In genomic region chr21:43281661-43282357, GRCh38 we compare ENCODE assay signal across 19 cellular contexts.
A peak's percentile ranks its signal among the peaks of the same experiment; 100 is the strongest.
DNase-seq lines count a peak whose midpoint lies in the region; ATAC-seq, FAIRE-seq and TF ChIP-seq lines count a peak whose summit lies in the region.
"Had no signal": no experiment of that assay in that cellular context is flagged by ENCODE, and none has a peak within 500 bp of the region (broad histone marks: within the 10 kb centered on the region; RNA-seq: fewer than 3 reads in every experiment).

No MANE protein-coding gene starts in this region.

- H4K20me1 ChIP-seq in GM12878 (ENCODE audit: control insufficient read depth, insufficient read depth), result no peaks in the 10 kb centered on the region

- no peak for TF ChIP-seq EP300 in GM12878 (IDR thresholded peaks at IDR 0.05; ENCODE audit: borderline replicate concordance in 1 of 2, control insufficient read depth in 1 of 2, low read depth in 2 of 2, low read length in 2 of 2)

- RAD21 ChIA-PET in GM12878 (lab: Charles Lee; ENCODE audit: unreplicated experiment), result no interaction called here

- no peak overlapping the region for H3K27ac ChIP-seq in GM12878 (ENCODE audit: control insufficient read depth, insufficient read depth)
- no peak overlapping the region for H3K27ac ChIP-seq in kidney (ENCODE audit: low read depth in 2 of 2, low read length in 2 of 2)
- H3K27ac ChIP-seq: 22Rv1 had no signal

- H3K9me3 ChIP-seq in GM12878 (replicated peaks; ENCODE audit: control insufficient read depth, insufficient read depth, low read length), result no peaks in the 10 kb centered on the region
- no peaks in the 10 kb centered on the region for H3K9me3 ChIP-seq in kidney (ENCODE audit: control insufficient read depth in 1 of 2, low read length in 2 of 2)

- peak overlapping the region; percentile 4 for H3K4me3 Mint-ChIP-seq in activated CD8-positive, alpha-beta memory T cell treated with anti-CD3 and anti-CD28 coated beads, Interleukin-2, amount 10 ng/mL, durations not matched to agents 7 days and 5 days
- peak overlapping the region; percentile 25 for H3K4me3 Mint-ChIP-seq in stimulated activated effector memory CD8-positive, alpha-beta T cell treated with anti-CD3 and anti-CD28 coated beads, Interleukin-12 subunit alpha, Interleukin-12 subunit beta, amount 100 ng/mL, for 72 hours
- H3K4me3 Mint-ChIP-seq: B cell, HFFc6 had no signal

- H3K4me1 ChIP-seq in GM12878 (ENCODE audit: control insufficient read depth, insufficient read depth, low read length) (no peaks in the 10 kb centered on the region), kidney (ENCODE audit: control insufficient read depth in 1 of 2, insufficient read depth in 1 of 2, low read depth in 1 of 2, low read length in 2 of 2) (peaks cover 2 to 5% of the 10 kb centered on the region in 2 donors)

- intact Hi-C loops in GM12878 (cut with micrococcal nuclease; ENCODE audit: unreplicated experiment), result no loop called here
- intact Hi-C loops in kidney (cut with DNase I), result no loop called here

- H3K9ac ChIP-seq in GM12878 (ENCODE audit: control insufficient read depth, insufficient read depth, low read length) (no peak overlapping the region), kidney (ENCODE audit: low read length in 2 of 2) (no peak overlapping the region)

- FAIRE-seq in GM12878 (lab: Jason Lieb, UNC), result no peak
- no peak for FAIRE-seq in kidney (lab: Jason Lieb, UNC)
- FAIRE-seq: D721Med had no signal

- H3K4me1 Mint-ChIP-seq in activated CD8-positive, alpha-beta memory T cell treated with anti-CD3 and anti-CD28 coated beads, Interleukin-2, amount 10 ng/mL, durations not matched to agents 7 days and 5 days, result peaks cover 7% of the 10 kb centered on the region
- peaks cover 13% of the 10 kb centered on the region for H3K4me1 Mint-ChIP-seq in stimulated activated effector memory CD8-positive, alpha-beta T cell treated with anti-CD3 and anti-CD28 coated beads, Interleukin-12 subunit alpha, Interleukin-12 subunit beta, amount 100 ng/mL, for 72 hours
- H3K4me1 Mint-ChIP-seq: CD4-positive, alpha-beta memory T cell had no signal

- TF ChIP-seq CTCF in GM12878 (IDR thresholded peaks at IDR 0.05 in 2 of 3, conservative IDR thresholded peaks at IDR 0.05 in 1 of 3; ENCODE audit: control insufficient read depth in 2 of 3, extremely low read depth in 1 of 3, insufficient read depth in 1 of 3, low read depth in 3 of 3, low read length in 3 of 3) (no peak), kidney (IDR thresholded peaks at IDR 0.05; ENCODE audit: borderline replicate concordance, extremely low read depth, insufficient read depth) (no peak)

- H3K36me3 Mint-ChIP-seq in activated CD8-positive, alpha-beta memory T cell treated with anti-CD3 and anti-CD28 coated beads, Interleukin-2, amount 10 ng/mL, durations not matched to agents 7 days and 5 days, result no peaks in the 10 kb centered on the region
- H3K36me3 Mint-ChIP-seq in stimulated activated effector memory CD8-positive, alpha-beta T cell treated with anti-CD3 and anti-CD28 coated beads, Interleukin-12 subunit alpha, Interleukin-12 subunit beta, amount 100 ng/mL, for 72 hours, result no peaks in the 10 kb centered on the region
- H3K36me3 Mint-ChIP-seq: CD4-positive, alpha-beta memory T cell had no signal

- SMC1A ChIA-PET in GM12878 (lab: Charles Lee; ENCODE audit: uncharacterized antibody, unreplicated experiment), result no interaction called here

- TF ChIP-seq RAD21 in GM12878 (IDR thresholded peaks at IDR 0.05; ENCODE audit: insufficient read depth, low read depth, low read length), result no peak

- no peaks in the 10 kb centered on the region; a peak in 1 of 4 replicates for H3K27me3 ChIP-seq in GM12878 (replicated peaks in 1 of 2; ENCODE audit: control insufficient read depth in 2 of 2, insufficient read depth in 2 of 2, low read length in 1 of 2)

- H3K36me3 ChIP-seq in GM12878 (ENCODE audit: control insufficient read depth in 2 of 2, insufficient read depth in 2 of 2, low read length in 1 of 2) (no peaks in the 10 kb centered on the region), kidney (ENCODE audit: control insufficient read depth in 1 of 2, insufficient read depth in 2 of 2, low read length in 2 of 2) (no peaks in the 10 kb centered on the region)

- H3K4me3 ChIP-seq in GM12878, result no peak overlapping the region
- H3K4me3 ChIP-seq in kidney (ENCODE audit: low read length in 2 of 2), result no peak overlapping the region

- BruUV-seq in GM12878 (replicated peaks; lab: Mats Ljungman, UMichigan), result no TSS peak

- no peak for DNase-seq in activated CD8-positive, alpha-beta memory T cell treated with anti-CD3 and anti-CD28 coated beads, Interleukin-2, amount 10 ng/mL, durations not matched to agents 7 days and 5 days
- DNase-seq in activated CD8-positive, alpha-beta memory T cell treated with anti-CD3 and anti-CD28 coated beads, Interleukin-2, amount 50 U/mL, for 4 hours, result no peak
- no peak for DNase-seq in GM12878 (ENCODE audit: low read depth, low spot score)
- DNase-seq in kidney, result peak; percentile 74
- no peak for DNase-seq in stimulated activated effector memory CD8-positive, alpha-beta T cell treated with anti-CD3 and anti-CD28 coated beads, Interleukin-12 subunit alpha, Interleukin-12 subunit beta, amount 100 ng/mL, for 72 hours (ENCODE audit: low spot score in 2 of 2)
- DNase-seq in foreskin melanocyte, result no peak
- DNase-seq in kidney tubule cell (ENCODE audit: low spot score), result no peak
- DNase-seq: CD4-positive, alpha-beta memory T cell; DMS79 treated with DMSO at 0.1 percent for 48 hours; HFFc6; KG1; NCI-H1048; NCI-H146; NCI-H2081; PC-3 had no signal

- no peak for TF ChIP-seq POLR2A in GM12878 (IDR thresholded peaks at IDR 0.05; ENCODE audit: low read depth, low read length)

- in situ Hi-C loops in GM12878 (cut with MboI), result no loop called here

- H3K9me3 Mint-ChIP-seq in activated CD8-positive, alpha-beta memory T cell treated with anti-CD3 and anti-CD28 coated beads, Interleukin-2, amount 10 ng/mL, durations not matched to agents 7 days and 5 days (ENCODE audit: low read depth), result no peaks in the 10 kb centered on the region
- no peaks in the 10 kb centered on the region for H3K9me3 Mint-ChIP-seq in stimulated activated effector memory CD8-positive, alpha-beta T cell treated with anti-CD3 and anti-CD28 coated beads, Interleukin-12 subunit alpha, Interleukin-12 subunit beta, amount 100 ng/mL, for 72 hours
- H3K9me3 Mint-ChIP-seq: CD4-positive, alpha-beta memory T cell; HFFc6 had no signal

- no peak for ATAC-seq in activated CD8-positive, alpha-beta memory T cell treated with anti-CD3 and anti-CD28 coated beads, Interleukin-2, amount 10 ng/mL, durations not matched to agents 7 days and 5 days
- ATAC-seq in GM12878, result peak; percentile 26; the same call in 2 of the 3 replicates
- ATAC-seq in stimulated activated effector memory CD8-positive, alpha-beta T cell treated with anti-CD3 and anti-CD28 coated beads, Interleukin-12 subunit alpha, Interleukin-12 subunit beta, amount 100 ng/mL, for 72 hours, result no peak
- ATAC-seq in GM18867 (IDR thresholded peaks at IDR 0.05; ENCODE audit: unreplicated experiment), result no peak
- ATAC-seq: PC-3 had no signal

- no peak overlapping the region for H3K27ac Mint-ChIP-seq in activated CD8-positive, alpha-beta memory T cell treated with anti-CD3 and anti-CD28 coated beads, Interleukin-2, amount 10 ng/mL, durations not matched to agents 7 days and 5 days
- peak overlapping the region; percentile 29 for H3K27ac Mint-ChIP-seq in stimulated activated effector memory CD8-positive, alpha-beta T cell treated with anti-CD3 and anti-CD28 coated beads, Interleukin-12 subunit alpha, Interleukin-12 subunit beta, amount 100 ng/mL, for 72 hours
- H3K27ac Mint-ChIP-seq: CD4-positive, alpha-beta memory T cell; HFFc6 had no signal

- no peak overlapping the region for H2AFZ ChIP-seq in GM12878 (ENCODE audit: control insufficient read depth, low read depth, low read length)

- WGBS in GM12878 (ENCODE audit: insufficient coverage, insufficient replicate concordance, low lambda C conversion rate, missing lambda C conversion rate), result 54% methylated on average over 12 of the region's 12 CpGs

- POLR2A ChIA-PET in GM12878 (lab: Charles Lee), result no interaction called here

- peaks cover 11% of the 10 kb centered on the region for H3K27me3 Mint-ChIP-seq in activated CD8-positive, alpha-beta memory T cell treated with anti-CD3 and anti-CD28 coated beads, Interleukin-2, amount 10 ng/mL, durations not matched to agents 7 days and 5 days

- CTCF ChIA-PET in activated CD8-positive, alpha-beta memory T cell treated with anti-CD3 and anti-CD28 coated beads, Interleukin-2, amount 10 ng/mL, durations not matched to agents 7 days and 5 days (lab: Charles Lee), result no interaction called here
- CTCF ChIA-PET in GM12878 (lab: Yijun Ruan, JAX), result no interaction called here

- no peaks in the 10 kb centered on the region for H3K79me2 ChIP-seq in GM12878 (ENCODE audit: control insufficient read depth, insufficient read depth, low read length)

- no peak overlapping the region for H3K4me2 ChIP-seq in GM12878 (ENCODE audit: control insufficient read depth, insufficient read depth)

TF ChIP-seq in GM12878, 131 proteins besides CTCF, POLR2A, EP300 and RAD21 (continues in another document):
- no peak for TF ChIP-seq FOXM1 (IDR thresholded peaks at IDR 0.05; ENCODE audit: low read depth, low read length)
- TF ChIP-seq, protein P1, sequence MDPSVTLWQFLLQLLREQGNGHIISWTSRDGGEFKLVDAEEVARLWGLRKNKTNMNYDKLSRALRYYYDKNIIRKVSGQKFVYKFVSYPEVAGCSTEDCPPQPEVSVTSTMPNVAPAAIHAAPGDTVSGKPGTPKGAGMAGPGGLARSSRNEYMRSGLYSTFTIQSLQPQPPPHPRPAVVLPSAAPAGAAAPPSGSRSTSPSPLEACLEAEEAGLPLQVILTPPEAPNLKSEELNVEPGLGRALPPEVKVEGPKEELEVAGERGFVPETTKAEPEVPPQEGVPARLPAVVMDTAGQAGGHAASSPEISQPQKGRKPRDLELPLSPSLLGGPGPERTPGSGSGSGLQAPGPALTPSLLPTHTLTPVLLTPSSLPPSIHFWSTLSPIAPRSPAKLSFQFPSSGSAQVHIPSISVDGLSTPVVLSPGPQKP (IDR thresholded peaks at IDR 0.05; ENCODE audit: low read depth, low read length), result no peak
- TF ChIP-seq SREBF1 (IDR thresholded peaks at IDR 0.05; ENCODE audit: low read length), result no peak
- TF ChIP-seq HDAC2 (IDR thresholded peaks at IDR 0.05), result no peak
